Comparison of ENCODE assay signal across 8 cellular contexts in genomic region chr6:32153835-32154513, GRCh38. TPM values are rescaled to one million over a fixed set of nuclear protein-coding genes. Genes with fewer than 3 reads are reported as not detected.
DNase-seq lines count a peak whose midpoint lies in the region; ATAC-seq and TF ChIP-seq lines count a peak whose summit lies in the region.

TSS of gene PPT2 (plus strand) at chr6:32154141. CDS start at chr6:32154595, 454 bp downstream.

- peak; percentile 84 for DNase-seq in GM12865 (ENCODE audit: low read depth)
- DNase-seq in LNCaP clone FGC (ENCODE audit: low read depth) = no peak
- DNase-seq in SIG-M5 (lab: John Stamatoyannopoulos, UW) = peak; percentile 6
- DNase-seq in activated effector memory CD4-positive, alpha-beta T cell treated with anti-CD3 and anti-CD28 coated beads, Interleukin-2, amount 50 U/mL, for 16 hours = peak; percentile 86
- DNase-seq in fibroblast of pulmonary artery (ENCODE audit: low read depth) = peak; percentile 97
- DNase-seq in natural killer cell treated with Interleukin-12 subunit alpha and Interleukin-12 subunit beta and Interleukin-15 and Interleukin-18, amount 100 ng/mL, for 72 hours (ENCODE audit: low spot score) = peak; percentile 84
- DNase-seq in stimulated activated naive CD4-positive, alpha-beta T cell (lab: John Stamatoyannopoulos, UW) = peak; percentile 68 to 82 (median 74)

- H3K4me3 Mint-ChIP-seq in natural killer cell treated with Interleukin-12 subunit alpha and Interleukin-12 subunit beta and Interleukin-15 and Interleukin-18, amount 100 ng/mL, for 72 hours = peak within 1 kb of the TSS; percentile 99

- H3K9me3 Mint-ChIP-seq in natural killer cell treated with Interleukin-12 subunit alpha and Interleukin-12 subunit beta and Interleukin-15 and Interleukin-18, amount 100 ng/mL, for 72 hours = no peaks in the 10 kb centered on the region

- H3K4me1 Mint-ChIP-seq in natural killer cell treated with Interleukin-12 subunit alpha and Interleukin-12 subunit beta and Interleukin-15 and Interleukin-18, amount 100 ng/mL, for 72 hours (ENCODE audit: low read depth in 2 of 2) = peaks cover 38 to 51% of the 10 kb centered on the region in 2 donors

- H3K4me3 ChIP-seq in GM12865 (ENCODE audit: low read depth, low read length) = peak within 1 kb of the TSS; percentile 83
- peak within 1 kb of the TSS; percentile 77 for H3K4me3 ChIP-seq in LNCaP clone FGC (ENCODE audit: low read depth, low read length)
- peak within 1 kb of the TSS; percentile 96 for H3K4me3 ChIP-seq in fibroblast of pulmonary artery (replicated peaks; ENCODE audit: low read depth, low read length)

- H3K27me3 Mint-ChIP-seq in natural killer cell treated with Interleukin-12 subunit alpha and Interleukin-12 subunit beta and Interleukin-15 and Interleukin-18, amount 100 ng/mL, for 72 hours = peaks cover 17 to 21% of the 10 kb centered on the region in 2 donors

- H3K27ac Mint-ChIP-seq in natural killer cell treated with Interleukin-12 subunit alpha and Interleukin-12 subunit beta and Interleukin-15 and Interleukin-18, amount 100 ng/mL, for 72 hours = peak within 1 kb of the TSS; percentile 79 to 92

- ATAC-seq in natural killer cell treated with Interleukin-12 subunit alpha and Interleukin-12 subunit beta and Interleukin-15 and Interleukin-18, amount 100 ng/mL, for 72 hours = peak; percentile 84 to 86
- ATAC-seq in HG03469 (IDR thresholded peaks at IDR 0.05; ENCODE audit: unreplicated experiment) = no peak

- TF ChIP-seq CTCF in GM12865 (IDR thresholded peaks at IDR 0.05; ENCODE audit: insufficient read depth, low read depth, low read length, missing control alignments) (no peak), LNCaP clone FGC (IDR thresholded peaks at IDR 0.05; ENCODE audit: control insufficient read depth, extremely low read depth, insufficient read depth) (no peak), fibroblast of pulmonary artery (IDR thresholded peaks at IDR 0.05; ENCODE audit: low read length, missing control alignments) (no peak)

- peaks cover 13% of the 10 kb centered on the region for H3K36me3 Mint-ChIP-seq in natural killer cell treated with Interleukin-12 subunit alpha and Interleukin-12 subunit beta and Interleukin-15 and Interleukin-18, amount 100 ng/mL, for 72 hours

RNA-seq across cellular contexts. Expression of gene PPT2, which starts in this region (rescaled TPM):
- total RNA-seq in natural killer cell treated with Interleukin-12 subunit alpha and Interleukin-12 subunit beta and Interleukin-15 and Interleukin-18, amount 100 ng/mL, for 72 hours = 10 to 100 TPM; 10.8 to 32.3 TPM
